Comparison of ENCODE assay signal across 20 cellular contexts in genomic region chr3:82807781-82808180, GRCh38.
"Had no signal": no experiment of that assay in that cellular context is flagged by ENCODE, and none has a peak within 500 bp of the region (broad histone marks: within the 10 kb centered on the region; RNA-seq: fewer than 3 reads in every experiment).

No MANE protein-coding gene starts in this region.

- ATAC-seq: HepG2, SK-N-SH treated with all-trans-retinoic acid at 6 μM for 48 hours had no signal

- H3K4me1 ChIP-seq: SJCRH30 had no signal

- H3K27me3 ChIP-seq: MG63, SJCRH30 had no signal

- H3K9me3 ChIP-seq: MG63, SJCRH30 had no signal

- H3K27ac ChIP-seq: SJCRH30 had no signal

- H3K4me3 ChIP-seq: MG63, SJCRH30 had no signal

- H3K36me3 ChIP-seq: MG63, SJCRH30 had no signal

- DNase-seq: IMR-90, Karpas-422, KG1, MG63, NCI-H1092 treated with DMSO at 0.1 percent for 48 hours, NCI-H1436, NCI-H187, NCI-H2029, NCI-H2081 treated with DMSO at 0.1 percent for 48 hours, NCI-H2171, NCI-H226, NCI-H446, NCI-H510A, NCI-H524 treated with DMSO at 0.1 percent for 48 hours, NCI-H69, NCI-H774, RPMI8226, SJCRH30 had no signal
